Comparison of ENCODE assay signal across 20 cellular contexts in the genomic region with DNA sequence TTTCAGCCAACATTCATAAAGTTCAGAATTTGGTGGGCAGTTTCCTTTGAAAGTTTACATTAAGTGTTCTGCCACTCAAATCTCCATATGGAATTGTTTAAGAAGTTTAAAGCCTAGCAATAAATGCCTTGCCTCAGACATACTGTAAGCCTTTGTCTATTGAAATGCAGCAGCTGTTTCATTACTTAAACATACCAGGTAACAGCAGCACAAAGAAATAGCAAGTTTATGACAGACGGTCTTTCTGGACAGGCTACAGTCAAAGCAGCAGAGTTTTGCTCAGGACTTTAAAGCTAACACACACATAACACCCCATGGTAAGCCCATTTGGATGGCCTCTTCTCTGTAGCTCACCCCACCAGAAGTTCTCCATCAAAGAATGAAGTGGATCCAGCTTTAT. TPM values are rescaled to one million over a fixed set of nuclear protein-coding genes. Genes with fewer than 3 reads are reported as not detected.
DNase-seq lines count a peak whose midpoint lies in the region; ATAC-seq, FAIRE-seq and TF ChIP-seq lines count a peak whose summit lies in the region.
"Had no signal": no experiment of that assay in that cellular context is flagged by ENCODE, and none has a peak within 500 bp of the region (broad histone marks: within the 10 kb centered on the region; RNA-seq: fewer than 3 reads in every experiment).

No MANE protein-coding gene starts in this region.

- H3K27me3 ChIP-seq in mesendoderm (ENCODE audit: insufficient read depth, low read length, poor library complexity) = no peaks in the 10 kb centered on the region

- H3K4ac ChIP-seq in mesendoderm (ENCODE audit: low read depth, low read length) = no peak overlapping the region

- H3K4me1 ChIP-seq in mesendoderm (ENCODE audit: control insufficient read depth, low read depth, low read length) = no peaks in the 10 kb centered on the region

- no peak overlapping the region for H2BK120ac ChIP-seq in mesendoderm (ENCODE audit: low read depth, low read length)

- no CpG with 5 or more reads among the region's 1 CpG for WGBS in mesendoderm (ENCODE audit: extremely low coverage, insufficient coverage, low lambda C conversion rate)

- H3K4me3 Mint-ChIP-seq in activated naive CD4-positive, alpha-beta T cell treated with anti-CD3 and anti-CD28 coated beads, Interleukin-2, amount 10 ng/mL, durations not matched to agents 7 days and 5 days = no peak overlapping the region
- no peak overlapping the region for H3K4me3 Mint-ChIP-seq in activated CD4-positive, alpha-beta memory T cell treated with anti-CD3 and anti-CD28 coated beads, Interleukin-2, amount 10 ng/mL, durations not matched to agents 7 days and 5 days
- H3K4me3 Mint-ChIP-seq in type B pancreatic cell = peak overlapping the region; percentile 60
- H3K4me3 Mint-ChIP-seq: WTC11 had no signal

- no peak overlapping the region for H3K4me3 ChIP-seq in mesendoderm (ENCODE audit: low read length)

- H3K36me3 ChIP-seq in mesendoderm (ENCODE audit: control insufficient read depth, insufficient read depth, low read length) = no peaks in the 10 kb centered on the region

- H3K36me3 Mint-ChIP-seq in activated naive CD4-positive, alpha-beta T cell treated with anti-CD3 and anti-CD28 coated beads, Interleukin-2, amount 10 ng/mL, durations not matched to agents 7 days and 5 days = peaks cover 13% of the 10 kb centered on the region
- no peaks in the 10 kb centered on the region for H3K36me3 Mint-ChIP-seq in activated CD4-positive, alpha-beta memory T cell treated with anti-CD3 and anti-CD28 coated beads, Interleukin-2, amount 10 ng/mL, durations not matched to agents 7 days and 5 days (ENCODE audit: low read depth)
- H3K36me3 Mint-ChIP-seq in type B pancreatic cell = peaks cover 8% of the 10 kb centered on the region
- H3K36me3 Mint-ChIP-seq: WTC11 had no signal

- peak overlapping the region; percentile 7 for H3K27ac Mint-ChIP-seq in activated naive CD4-positive, alpha-beta T cell treated with anti-CD3 and anti-CD28 coated beads, Interleukin-2, amount 10 ng/mL, durations not matched to agents 7 days and 5 days
- H3K27ac Mint-ChIP-seq in activated CD4-positive, alpha-beta memory T cell treated with anti-CD3 and anti-CD28 coated beads, Interleukin-2, amount 10 ng/mL, durations not matched to agents 7 days and 5 days = peak overlapping the region; percentile 28
- H3K27ac Mint-ChIP-seq in type B pancreatic cell = peak overlapping the region; percentile 75
- H3K27ac Mint-ChIP-seq: WTC11 had no signal

- no peak overlapping the region for H4K5ac ChIP-seq in mesendoderm (ENCODE audit: low read length)

- no peak overlapping the region for H2AK5ac ChIP-seq in mesendoderm (ENCODE audit: low read length)

- no peaks in the 10 kb centered on the region for H3K79me2 ChIP-seq in mesendoderm (ENCODE audit: control insufficient read depth, insufficient read depth, low read length)

- CTCF ChIA-PET in activated naive CD4-positive, alpha-beta T cell treated with anti-CD3 and anti-CD28 coated beads, Interleukin-2, amount 10 ng/mL, durations not matched to agents 7 days and 5 days (lab: Charles Lee) = interaction anchor here (0.9 to 1.2 kb wide), 2 partner anchors 12 to 43 kb away, joined by 3 to 4 read pairs; no protein-coding TSS in a partner anchor
- CTCF ChIA-PET in activated CD4-positive, alpha-beta memory T cell treated with anti-CD3 and anti-CD28 coated beads, Interleukin-2, amount 10 ng/mL, durations not matched to agents 7 days and 5 days (lab: Charles Lee) = no interaction called here

- H3K27me3 Mint-ChIP-seq in activated naive CD4-positive, alpha-beta T cell treated with anti-CD3 and anti-CD28 coated beads, Interleukin-2, amount 10 ng/mL, durations not matched to agents 7 days and 5 days = no peaks in the 10 kb centered on the region
- H3K27me3 Mint-ChIP-seq in activated CD4-positive, alpha-beta memory T cell treated with anti-CD3 and anti-CD28 coated beads, Interleukin-2, amount 10 ng/mL, durations not matched to agents 7 days and 5 days = peaks cover 3% of the 10 kb centered on the region
- no peaks in the 10 kb centered on the region for H3K27me3 Mint-ChIP-seq in type B pancreatic cell

- H3K9ac ChIP-seq in mesendoderm (ENCODE audit: low read length) = no peak overlapping the region

- no peak overlapping the region for H3K23ac ChIP-seq in mesendoderm (ENCODE audit: low read length)

- no peaks in the 10 kb centered on the region for H3K9me3 Mint-ChIP-seq in activated naive CD4-positive, alpha-beta T cell treated with anti-CD3 and anti-CD28 coated beads, Interleukin-2, amount 10 ng/mL, durations not matched to agents 7 days and 5 days
- no peaks in the 10 kb centered on the region for H3K9me3 Mint-ChIP-seq in activated CD4-positive, alpha-beta memory T cell treated with anti-CD3 and anti-CD28 coated beads, Interleukin-2, amount 10 ng/mL, durations not matched to agents 7 days and 5 days
- no peaks in the 10 kb centered on the region for H3K9me3 Mint-ChIP-seq in type B pancreatic cell
- H3K9me3 Mint-ChIP-seq: WTC11 had no signal

- no peak overlapping the region for H3K56ac ChIP-seq in mesendoderm (ENCODE audit: low read length)

- H3K79me1 ChIP-seq in mesendoderm (ENCODE audit: low read length) = no peaks in the 10 kb centered on the region

- H2BK15ac ChIP-seq in mesendoderm (replicated peaks; ENCODE audit: low read depth) = no peak overlapping the region

- H2BK5ac ChIP-seq in mesendoderm (ENCODE audit: low read length) = no peak overlapping the region

- no peak for ATAC-seq in HG03175 (IDR thresholded peaks at IDR 0.05; ENCODE audit: unreplicated experiment)

- no peak overlapping the region for H3K4me2 ChIP-seq in mesendoderm (ENCODE audit: low read length)

- no peak for DNase-seq in activated naive CD4-positive, alpha-beta T cell treated with anti-CD3 and anti-CD28 coated beads, Interleukin-2, amount 10 ng/mL, durations not matched to agents 7 days and 5 days
- no peak for DNase-seq in activated naive CD4-positive, alpha-beta T cell treated with anti-CD3 and anti-CD28 coated beads, Interleukin-2, amount 50 U/mL, for 16 hours
- no peak for DNase-seq in activated CD4-positive, alpha-beta memory T cell treated with anti-CD3 and anti-CD28 coated beads, Interleukin-2, amount 10 ng/mL, durations not matched to agents 7 days and 5 days
- DNase-seq in mesendoderm = no peak
- DNase-seq in type B pancreatic cell (ENCODE audit: extremely low spot score, unreplicated experiment) = no peak
- no peak for DNase-seq in AG08395 (ENCODE audit: low spot score)
- no peak for DNase-seq in frontal cortex (ENCODE audit: low spot score in 2 of 2)
- DNase-seq: activated T-cell treated with anti-CD3 and anti-CD28 coated beads, Interleukin-2, amount 50 U/mL, for 48 hours; islet precursor cell; NCI-H187; NCI-H510A; OCI-M1 had no signal

- no peak overlapping the region for H3K27ac ChIP-seq in mesendoderm (ENCODE audit: low read depth, low read length)

- H3K18ac ChIP-seq in mesendoderm (ENCODE audit: low read length) = peak overlapping the region; percentile 68

- peaks cover 33% of the 10 kb centered on the region for H3K4me1 Mint-ChIP-seq in activated naive CD4-positive, alpha-beta T cell treated with anti-CD3 and anti-CD28 coated beads, Interleukin-2, amount 10 ng/mL, durations not matched to agents 7 days and 5 days
- H3K4me1 Mint-ChIP-seq in activated CD4-positive, alpha-beta memory T cell treated with anti-CD3 and anti-CD28 coated beads, Interleukin-2, amount 10 ng/mL, durations not matched to agents 7 days and 5 days = peaks cover 17% of the 10 kb centered on the region
- H3K4me1 Mint-ChIP-seq in type B pancreatic cell (ENCODE audit: unreplicated experiment) = peaks cover 62% of the 10 kb centered on the region

- FAIRE-seq in frontal cortex (lab: Jason Lieb, UNC) = no peak
- FAIRE-seq: GM18507 had no signal

- no peak overlapping the region for H4K8ac ChIP-seq in mesendoderm (ENCODE audit: low read depth, low read length)

- TF ChIP-seq CTCF in type B pancreatic cell (conservative IDR thresholded peaks at IDR 0.05) = no peak

- POLR2A ChIA-PET in activated CD4-positive, alpha-beta memory T cell treated with anti-CD3 and anti-CD28 coated beads, Interleukin-2, amount 10 ng/mL, durations not matched to agents 7 days and 5 days (lab: Charles Lee) = interaction anchor here (1.4 to 3.7 kb wide), 2 partner anchors 9 to 13 kb away, joined by 4 to 17 read pairs; no protein-coding TSS in a partner anchor

RNA-seq across cellular contexts. Expression of a gene that starts 38.5 kb away (rescaled TPM):
- not detected for total RNA-seq in activated CD4-positive, alpha-beta memory T cell treated with anti-CD3 and anti-CD28 coated beads, Interleukin-2, amount 10 ng/mL, durations not matched to agents 7 days and 5 days
- polyA plus RNA-seq in mesendoderm (2013, experiment 1 of 2) = not detected
- polyA plus RNA-seq in mesendoderm (2013, experiment 2 of 2) = not detected
- total RNA-seq in type B pancreatic cell (ENCODE audit: low replicate concordance) = 2.3 TPM in 1 of 2 replicates, not detected in the other
- not detected for total RNA-seq in frontal cortex
- total RNA-seq: HT-29, M059J, temporal lobe, WTC11 had no signal
- polyA plus RNA-seq: AG04450, esophagus had no signal

Comparison
In these comparisons a context has a peak if more than half of its experiments do, and no peak if none do; other contexts are left out.
1. H3K27ac Mint-ChIP-seq: peak in every context shown above with its lines; median percentile 75 in type B pancreatic cell; 28 in activated CD4-positive, alpha-beta memory T cell treated with anti-CD3 and anti-CD28 coated beads, Interleukin-2, amount 10 ng/mL, durations not matched to agents 7 days and 5 days; 7 in activated naive CD4-positive, alpha-beta T cell treated with anti-CD3 and anti-CD28 coated beads, Interleukin-2, amount 10 ng/mL, durations not matched to agents 7 days and 5 days.